In genomic region chr20:18832801-18833200, GRCh38 we compare ENCODE assay signal across 32 cellular contexts. TPM values are rescaled to one million over a fixed set of nuclear protein-coding genes. Genes with fewer than 3 reads are reported as not detected.
"Had no signal": no experiment of that assay in that cellular context is flagged by ENCODE, and none has a peak within 500 bp of the region (broad histone marks: within the 10 kb centered on the region; RNA-seq: fewer than 3 reads in every experiment).

No MANE protein-coding gene starts in this region.

- H3K9me3 ChIP-seq: adrenal gland, spleen had no signal

- H3K4me3 Mint-ChIP-seq: activated B cell treated with CpG ODN at 0.5 μM for 24 hours; activated CD4-positive, alpha-beta T cell treated with anti-CD3 and anti-CD28 coated beads for 36 hours; activated naive CD8-positive, alpha-beta T cell; activated T-cell treated with anti-CD3 and anti-CD28 coated beads, Interleukin-2, amount 50 U/mL, for 24 hours; activated T-helper 17 cell treated with anti-CD3 and anti-CD28 coated beads, Interleukin-2, amount 50 U/mL, for 72 hours; immature natural killer cell; T-helper 17 cell had no signal

- ATAC-seq: activated CD4-positive, alpha-beta T cell treated with anti-CD3 and anti-CD28 coated beads for 36 hours; activated T-helper 17 cell treated with anti-CD3 and anti-CD28 coated beads, Interleukin-2, amount 50 U/mL, for 72 hours; esophagus mucosa; left ventricle myocardium superior; T-helper 17 cell had no signal

- H3K4me1 Mint-ChIP-seq: activated B cell treated with CpG ODN at 0.5 μM for 24 hours; activated CD4-positive, alpha-beta T cell treated with anti-CD3 and anti-CD28 coated beads for 36 hours; activated T-helper 17 cell treated with anti-CD3 and anti-CD28 coated beads, Interleukin-2, amount 50 U/mL, for 72 hours; immature natural killer cell; T-helper 17 cell had no signal

- H3K27ac ChIP-seq: adrenal gland, hepatocyte, spleen had no signal

- H3K27me3 Mint-ChIP-seq: activated B cell treated with CpG ODN at 0.5 μM for 24 hours had no signal

- H3K27ac Mint-ChIP-seq: activated B cell treated with CpG ODN at 0.5 μM for 24 hours; activated CD4-positive, alpha-beta T cell treated with anti-CD3 and anti-CD28 coated beads for 36 hours; activated naive CD8-positive, alpha-beta T cell; activated T-cell treated with anti-CD3 and anti-CD28 coated beads, Interleukin-2, amount 50 U/mL, for 24 hours; activated T-helper 17 cell treated with anti-CD3 and anti-CD28 coated beads, Interleukin-2, amount 50 U/mL, for 72 hours; immature natural killer cell; progenitor cell of endocrine pancreas; T-helper 17 cell had no signal

- H3K4me2 ChIP-seq: hepatocyte had no signal

- H3K9me3 Mint-ChIP-seq: activated B cell treated with CpG ODN at 0.5 μM for 24 hours; activated T-cell treated with anti-CD3 and anti-CD28 coated beads, Interleukin-2, amount 50 U/mL, for 24 hours had no signal

- H3K4me3 ChIP-seq: adrenal gland, hepatocyte, spleen had no signal

- H3K27me3 ChIP-seq: adrenal gland, hepatocyte had no signal

- H3K79me2 ChIP-seq: hepatocyte had no signal

- H3K36me3 Mint-ChIP-seq: activated naive CD8-positive, alpha-beta T cell; immature natural killer cell had no signal

- H3K36me3 ChIP-seq: adrenal gland, spleen had no signal

- H3K4me1 ChIP-seq: adrenal gland, spleen had no signal

- H2AFZ ChIP-seq: hepatocyte had no signal

- DNase-seq: activated B cell treated with CpG ODN at 0.5 μM for 24 hours; activated CD4-positive, alpha-beta T cell treated with anti-CD3 and anti-CD28 coated beads for 36 hours; activated CD4-positive, alpha-beta T cell treated with anti-CD3 and anti-CD28 coated beads, Interleukin-2, amount 50 U/mL, for 4 hours; activated CD8-positive, alpha-beta memory T cell treated with anti-CD3 and anti-CD28 coated beads for 24 hours; activated CD8-positive, alpha-beta memory T cell treated with anti-CD3 and anti-CD28 coated beads, Interleukin-2, amount 50 U/mL, for 4 hours; activated T-cell treated with anti-CD3 and anti-CD28 coated beads, Interleukin-2, amount 50 U/mL, for 24 hours; adrenal gland; central memory CD4-positive, alpha-beta T cell; effector memory CD4-positive, alpha-beta T cell; glutamatergic neuron; immature natural killer cell; kidney glomerular epithelial cell; left ventricle myocardium superior; spleen; stimulated activated CD4-positive, alpha-beta T cell treated with anti-CD3 and anti-CD28 coated beads, Interleukin-4, amount 100 ng/mL, for 1 hour; stimulated activated naive CD4-positive, alpha-beta T cell treated with Interleukin-2 at 50 U/mL for 16 hours; T-helper 17 cell had no signal

RNA-seq across cellular contexts. Expression of gene SCP2D1, which starts 19.2 kb away (rescaled TPM):
- total RNA-seq: activated B cell treated with CpG ODN at 0.5 μM for 24 hours; activated CD4-positive, alpha-beta T cell treated with anti-CD3 and anti-CD28 coated beads for 36 hours; activated T-helper 17 cell treated with anti-CD3 and anti-CD28 coated beads, Interleukin-2, amount 50 U/mL, for 72 hours; adrenal gland; astrocyte; dermis microvascular lymphatic vessel endothelial cell; endothelial cell of umbilical vein; esophagus mucosa; frontal cortex; hepatocyte; left ventricle myocardium superior; mononuclear cell; osteocyte; progenitor cell of endocrine pancreas; spleen; subcutaneous adipose tissue; T-helper 17 cell; urinary bladder had no signal
- polyA plus RNA-seq: adrenal gland, endothelial cell of umbilical vein, hepatocyte, immature natural killer cell, neural cell, spleen, thymus, urinary bladder had no signal
